In the genomic region with DNA sequence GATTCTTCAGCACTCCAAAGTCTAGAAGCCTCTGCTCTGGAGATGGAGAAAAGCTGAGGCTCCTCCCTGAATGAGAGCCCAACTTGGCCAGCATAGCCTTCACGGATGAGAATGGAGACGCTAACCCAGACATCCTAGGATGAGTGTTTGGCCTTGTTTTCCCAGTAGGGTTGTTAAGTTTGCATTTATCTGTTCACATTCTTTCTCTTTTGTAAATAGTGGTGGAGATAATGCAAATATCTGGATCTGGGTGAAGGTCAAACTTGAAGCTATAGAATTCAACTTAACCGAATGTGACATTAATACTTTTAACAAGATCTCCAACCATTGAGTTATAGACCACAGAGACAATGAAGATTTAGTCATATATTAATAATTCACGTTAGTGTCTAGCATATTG, we compare ENCODE assay signal across 2 cellular contexts.
TF ChIP-seq lines count a peak whose summit lies in the region.

No MANE protein-coding gene starts in this region.

TF ChIP-seq in HepG2, 621 proteins besides CTCF, POLR2A, EP300 and RAD21 (continues in another document):
- TF ChIP-seq ZZZ3 (CRISPR knock-in tag; IDR thresholded peaks at IDR 0.05; ENCODE audit: borderline replicate concordance): no peak
- TF ChIP-seq ZNF614 (CRISPR knock-in tag; IDR thresholded peaks at IDR 0.05; ENCODE audit: borderline replicate concordance): no peak
- TF ChIP-seq CCDC6 (CRISPR knock-in tag; IDR thresholded peaks at IDR 0.05): no peak
- TF ChIP-seq, protein P1, sequence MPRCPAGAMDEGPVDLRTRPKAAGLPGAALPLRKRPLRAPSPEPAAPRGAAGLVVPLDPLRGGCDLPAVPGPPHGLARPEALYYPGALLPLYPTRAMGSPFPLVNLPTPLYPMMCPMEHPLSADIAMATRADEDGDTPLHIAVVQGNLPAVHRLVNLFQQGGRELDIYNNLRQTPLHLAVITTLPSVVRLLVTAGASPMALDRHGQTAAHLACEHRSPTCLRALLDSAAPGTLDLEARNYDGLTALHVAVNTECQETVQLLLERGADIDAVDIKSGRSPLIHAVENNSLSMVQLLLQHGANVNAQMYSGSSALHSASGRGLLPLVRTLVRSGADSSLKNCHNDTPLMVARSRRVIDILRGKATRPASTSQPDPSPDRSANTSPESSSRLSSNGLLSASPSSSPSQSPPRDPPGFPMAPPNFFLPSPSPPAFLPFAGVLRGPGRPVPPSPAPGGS (CRISPR knock-in tag; IDR thresholded peaks at IDR 0.05): no peak
- TF ChIP-seq ZNF7 (CRISPR knock-in tag; IDR thresholded peaks at IDR 0.05): no peak
- 0 out of 2 replicates have a peak, but pooled peaks have one; percentile 43 for TF ChIP-seq REPIN1 (CRISPR knock-in tag; IDR thresholded peaks at IDR 0.05; ENCODE audit: borderline replicate concordance, low read depth)
- TF ChIP-seq ZNF720 (CRISPR knock-in tag; IDR thresholded peaks at IDR 0.05): no peak
- TF ChIP-seq GABPA (IDR thresholded peaks at IDR 0.05; ENCODE audit: low read depth, low read length): no peak
- no peak for TF ChIP-seq GABPA (CRISPR knock-in tag; IDR thresholded peaks at IDR 0.05; ENCODE audit: low read depth)
- no peak for TF ChIP-seq ZNF441 (CRISPR knock-in tag; IDR thresholded peaks at IDR 0.05; ENCODE audit: borderline replicate concordance)
- TF ChIP-seq TBX3 (IDR thresholded peaks at IDR 0.05; ENCODE audit: borderline replicate concordance): peak; percentile 43; the same call in 1 of the 2 replicates
- TF ChIP-seq RXRB (CRISPR knock-in tag; IDR thresholded peaks at IDR 0.05; ENCODE audit: borderline replicate concordance): peak; percentile 91
- no peak for TF ChIP-seq CENPX (CRISPR knock-in tag; IDR thresholded peaks at IDR 0.05)
- TF ChIP-seq RCOR2 (CRISPR knock-in tag; IDR thresholded peaks at IDR 0.05): peak; percentile 28; the same call in 1 of the 2 replicates
- TF ChIP-seq HOXA3 (CRISPR knock-in tag; IDR thresholded peaks at IDR 0.05): no peak
- no peak for TF ChIP-seq RBFOX2 (IDR thresholded peaks at IDR 0.05; ENCODE audit: low read depth, low read length)
- no peak for TF ChIP-seq ZSCAN20 (CRISPR knock-in tag; IDR thresholded peaks at IDR 0.05; ENCODE audit: borderline replicate concordance)
- no peak for TF ChIP-seq SATB2 (CRISPR knock-in tag; IDR thresholded peaks at IDR 0.05)
- TF ChIP-seq, protein P2, sequence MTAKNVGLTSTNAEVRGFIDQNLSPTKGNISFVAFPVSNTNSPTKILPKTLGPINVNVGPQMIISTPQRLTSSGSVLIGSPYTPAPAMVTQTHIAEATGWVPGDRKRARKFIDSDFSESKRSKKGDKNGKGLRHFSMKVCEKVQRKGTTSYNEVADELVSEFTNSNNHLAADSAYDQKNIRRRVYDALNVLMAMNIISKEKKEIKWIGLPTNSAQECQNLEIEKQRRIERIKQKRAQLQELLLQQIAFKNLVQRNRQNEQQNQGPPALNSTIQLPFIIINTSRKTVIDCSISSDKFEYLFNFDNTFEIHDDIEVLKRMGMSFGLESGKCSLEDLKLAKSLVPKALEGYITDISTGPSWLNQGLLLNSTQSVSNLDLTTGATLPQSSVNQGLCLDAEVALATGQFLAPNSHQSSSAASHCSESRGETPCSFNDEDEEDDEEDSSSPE (CRISPR knock-in tag; IDR thresholded peaks at IDR 0.05): no peak
- TF ChIP-seq, protein P3, sequence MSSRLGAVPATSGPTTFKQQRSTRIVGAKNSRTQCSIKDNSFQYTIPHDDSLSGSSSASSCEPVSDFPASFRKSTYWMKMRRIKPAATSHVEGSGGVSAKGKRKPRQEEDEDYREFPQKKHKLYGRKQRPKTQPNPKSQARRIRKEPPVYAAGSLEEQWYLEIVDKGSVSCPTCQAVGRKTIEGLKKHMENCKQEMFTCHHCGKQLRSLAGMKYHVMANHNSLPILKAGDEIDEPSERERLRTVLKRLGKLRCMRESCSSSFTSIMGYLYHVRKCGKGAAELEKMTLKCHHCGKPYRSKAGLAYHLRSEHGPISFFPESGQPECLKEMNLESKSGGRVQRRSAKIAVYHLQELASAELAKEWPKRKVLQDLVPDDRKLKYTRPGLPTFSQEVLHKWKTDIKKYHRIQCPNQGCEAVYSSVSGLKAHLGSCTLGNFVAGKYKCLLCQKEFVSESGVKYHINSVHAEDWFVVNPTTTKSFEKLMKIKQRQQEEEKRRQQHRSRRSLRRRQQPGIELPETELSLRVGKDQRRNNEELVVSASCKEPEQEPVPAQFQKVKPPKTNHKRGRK (CRISPR knock-in tag; IDR thresholded peaks at IDR 0.05): no peak
- TF ChIP-seq ELF3 (CRISPR knock-in tag; IDR thresholded peaks at IDR 0.05): 0 out of 2 replicates have a peak, but pooled peaks have one; percentile 9
- no peak for TF ChIP-seq KAT8 (CRISPR knock-in tag; IDR thresholded peaks at IDR 0.05)
- peak; percentile 78 for TF ChIP-seq NCOA2 (CRISPR knock-in tag; IDR thresholded peaks at IDR 0.05)
- 0 out of 2 replicates have a peak, but pooled peaks have one; percentile 32 for TF ChIP-seq BRF2 (CRISPR knock-in tag; IDR thresholded peaks at IDR 0.05)
- no peak for TF ChIP-seq MAFF (IDR thresholded peaks at IDR 0.05; ENCODE audit: low read depth, low read length)
- no peak for TF ChIP-seq ZFP36L2 (CRISPR knock-in tag; IDR thresholded peaks at IDR 0.05)
- TF ChIP-seq SNAPC2 (CRISPR knock-in tag; IDR thresholded peaks at IDR 0.05): peak; percentile 58; the same call in 1 of the 2 replicates
- TF ChIP-seq ZNF101 (CRISPR knock-in tag; IDR thresholded peaks at IDR 0.05; ENCODE audit: borderline replicate concordance, low read depth): no peak
- TF ChIP-seq ISL2 (CRISPR knock-in tag; IDR thresholded peaks at IDR 0.05): peak; percentile 75
- TF ChIP-seq ZNF674 (CRISPR knock-in tag; IDR thresholded peaks at IDR 0.05; ENCODE audit: low read depth): no peak
- TF ChIP-seq SOX13 (IDR thresholded peaks at IDR 0.05): no peak
- peak in 1 of 2 experiments; percentile 76; a peak in 1 of 4 replicates for TF ChIP-seq SOX13 (CRISPR knock-in tag; conservative IDR thresholded peaks at IDR 0.05 in 1 of 2, IDR thresholded peaks at IDR 0.05 in 1 of 2)
- TF ChIP-seq FOSL2 (CRISPR knock-in tag; IDR thresholded peaks at IDR 0.05): peak; percentile 36; the same call in 1 of the 2 replicates
- TF ChIP-seq ZNF354B (CRISPR knock-in tag; IDR thresholded peaks at IDR 0.05): no peak
- TF ChIP-seq ZNF598 (CRISPR knock-in tag; IDR thresholded peaks at IDR 0.05; ENCODE audit: borderline replicate concordance): no peak
- TF ChIP-seq TMF1 (CRISPR knock-in tag; IDR thresholded peaks at IDR 0.05; ENCODE audit: low read depth): no peak
- TF ChIP-seq NR2C2 (CRISPR knock-in tag; IDR thresholded peaks at IDR 0.05; ENCODE audit: borderline replicate concordance): no peak
- peak; percentile 86 for TF ChIP-seq GATAD2A (CRISPR knock-in tag; IDR thresholded peaks at IDR 0.05)

TF ChIP-seq in H1, 55 proteins besides CTCF, POLR2A, EP300 and RAD21:
- TF ChIP-seq PHF8 (conservative IDR thresholded peaks at IDR 0.05; ENCODE audit: low read depth, low read length) (no peak), EZH2 (IDR thresholded peaks at IDR 0.05; ENCODE audit: low read depth, low read length, severe bottlenecking) (no peak)
